Comparison of ENCODE assay signal across 8 cellular contexts in genomic region chr10:133324198-133324792, GRCh38. TPM values are rescaled to one million over a fixed set of nuclear protein-coding genes. Genes with fewer than 3 reads are reported as not detected.
A peak's percentile ranks its signal among the peaks of the same experiment; 100 is the strongest.
DNase-seq lines count a peak whose midpoint lies in the region; ATAC-seq, FAIRE-seq and TF ChIP-seq lines count a peak whose summit lies in the region.

No MANE protein-coding gene starts in this region.

- H3K36me3 ChIP-seq in endothelial cell of umbilical vein (ENCODE audit: control insufficient read depth in 2 of 2, extremely low read depth in 1 of 2, insufficient read depth in 2 of 2, low read length in 2 of 2) = no peaks in the 10 kb centered on the region

- peak; percentile 71 for FAIRE-seq in endothelial cell of umbilical vein (lab: Jason Lieb, UNC)

- CTCF ChIA-PET in endothelial cell of umbilical vein (lab: Charles Lee) = interaction anchor here (0.6 to 1.7 kb wide), 3 partner anchors 10 to 67 kb away, joined by 3 to 13 read pairs (median 4); no protein-coding TSS in a partner anchor

- no peaks in the 10 kb centered on the region for H3K4me1 ChIP-seq in endothelial cell of umbilical vein (ENCODE audit: control insufficient read depth, extremely low read depth, insufficient read depth, low read length)

- H3K4me1 Mint-ChIP-seq in nephron = peaks cover 11% of the 10 kb centered on the region

- no peak overlapping the region for H2AFZ ChIP-seq in endothelial cell of umbilical vein (ENCODE audit: low read depth, low read length)

- BruUV-seq in endothelial cell of umbilical vein (replicated peaks; lab: Mats Ljungman, UMichigan) = no TSS peak

- no peak for TF ChIP-seq CTCF in endothelial cell of umbilical vein (IDR thresholded peaks at IDR 0.05; ENCODE audit: extremely low read depth in 1 of 2, insufficient read depth in 1 of 2, low read depth in 1 of 2, low read length in 2 of 2)
- TF ChIP-seq CTCF in nephron (IDR thresholded peaks at IDR 0.05; ENCODE audit: unreplicated experiment in 3 of 3) = no peak
- no peak for TF ChIP-seq CTCF in coronary artery (IDR thresholded peaks at IDR 0.05)

- TF ChIP-seq POLR2A in endothelial cell of umbilical vein (IDR thresholded peaks at IDR 0.05; ENCODE audit: low read depth, low read length) = no peak

- H3K79me2 ChIP-seq in endothelial cell of umbilical vein (ENCODE audit: control insufficient read depth, insufficient read depth, low read length) = no peaks in the 10 kb centered on the region

- H3K9me1 ChIP-seq in endothelial cell of umbilical vein (replicated peaks; ENCODE audit: control insufficient read depth, extremely low read depth, insufficient read depth, low read length) = no peaks in the 10 kb centered on the region

- H3K27ac Mint-ChIP-seq in nephron = no peak overlapping the region

- peaks cover 57% of the 10 kb centered on the region for H3K27me3 Mint-ChIP-seq in nephron (ENCODE audit: low read depth)

- H3K36me3 Mint-ChIP-seq in nephron (ENCODE audit: low read depth) = no peaks in the 10 kb centered on the region

- intact Hi-C loops in endothelial cell of umbilical vein (cut with micrococcal nuclease) = loop anchor here (1.0 kb wide), 1 partner anchor 15 kb away; no protein-coding TSS in a partner anchor

- H3K4me2 ChIP-seq in endothelial cell of umbilical vein (ENCODE audit: insufficient read depth, low read length) = no peak overlapping the region

- H3K27me3 ChIP-seq in endothelial cell of umbilical vein (ENCODE audit: control insufficient read depth in 2 of 2, insufficient read depth in 2 of 2, low read length in 2 of 2) = peaks cover 32 to 35% of the 10 kb centered on the region in 2 experiments

- no peak for ATAC-seq in HG03039 (IDR thresholded peaks at IDR 0.05; ENCODE audit: unreplicated experiment)

- POLR2A ChIA-PET in endothelial cell of umbilical vein (lab: Charles Lee) = no interaction called here

- no peak overlapping the region for H3K4me3 ChIP-seq in endothelial cell of umbilical vein (replicated peaks in 1 of 3; ENCODE audit: insufficient read depth in 1 of 3, low read depth in 1 of 3, low read length in 3 of 3)
- H3K4me3 ChIP-seq in coronary artery = no peak overlapping the region

- H4K20me1 ChIP-seq in endothelial cell of umbilical vein (replicated peaks; ENCODE audit: control insufficient read depth, extremely low read depth, insufficient read depth, low read length) = no peaks in the 10 kb centered on the region

- no peaks in the 10 kb centered on the region for H3K9me3 ChIP-seq in endothelial cell of umbilical vein (replicated peaks; ENCODE audit: control insufficient read depth, insufficient read depth, low read length)

- peaks cover 5% of the 10 kb centered on the region for H3K9me3 Mint-ChIP-seq in nephron

- dilution Hi-C loops in endothelial cell of umbilical vein (cut with MboI; ENCODE audit: extremely low pct_ligation_motif_present, low sequenced_read_pairs) = no loop called here

- DNase-seq in NCI-H1694 treated with DMSO at 0.1 percent for 48 hours (lab: John Stamatoyannopoulos, UW) (peak; percentile 20), NCI-H1694 (lab: John Stamatoyannopoulos, UW) (no peak), NCI-H2029 treated with DMSO at 0.1 percent for 48 hours (lab: John Stamatoyannopoulos, UW) (peak; percentile 21), endothelial cell of umbilical vein (ENCODE audit: low read depth, low spot score) (peak; percentile 22), coronary artery (ENCODE audit: low spot score) (no peak)
- peak; percentile 54 to 72 for DNase-seq in activated CD4-positive, alpha-beta T cell treated with anti-CD3 and anti-CD28 coated beads for 4 hours

- peak overlapping the region in 2 of 3 experiments; percentile 23 to 52 for H3K4me3 Mint-ChIP-seq in nephron

- H3K27ac ChIP-seq in endothelial cell of umbilical vein (ENCODE audit: insufficient read depth, low read depth, low read length) (no peak overlapping the region), coronary artery (no peak overlapping the region)

- H3K9ac ChIP-seq in endothelial cell of umbilical vein (replicated peaks; ENCODE audit: extremely low read depth, insufficient read depth, low read length) = no peak overlapping the region

TF ChIP-seq in endothelial cell of umbilical vein, 7 proteins besides CTCF, POLR2A, EP300 and RAD21:
- no peak for TF ChIP-seq POLR2AphosphoS5 (IDR thresholded peaks at IDR 0.05; ENCODE audit: insufficient read depth, low read depth, low read length)
- no peak for TF ChIP-seq MAX (IDR thresholded peaks at IDR 0.05; ENCODE audit: insufficient read depth, insufficient read length)
- no peak for TF ChIP-seq GATA2 (IDR thresholded peaks at IDR 0.05; ENCODE audit: insufficient read depth, insufficient read length, low read depth, low read length)
- TF ChIP-seq EZH2 (IDR thresholded peaks at IDR 0.05; ENCODE audit: borderline replicate concordance, low read depth, low read length, severe bottlenecking) = no peak
- no peak for TF ChIP-seq JUN (IDR thresholded peaks at IDR 0.05; ENCODE audit: borderline replicate concordance, insufficient read depth, insufficient read length, low read depth)
- TF ChIP-seq FOS (IDR thresholded peaks at IDR 0.05; ENCODE audit: borderline replicate concordance, insufficient read depth, low read length) = no peak
- no peak for TF ChIP-seq MYC (IDR thresholded peaks at IDR 0.05; ENCODE audit: low read depth, low read length)

RNA-seq across cellular contexts. Expression of gene CALY, which starts 12.4 kb away (rescaled TPM):
- total RNA-seq in endothelial cell of umbilical vein = not detected in 2 replicates
- not detected in 2 replicates for polyA plus RNA-seq in endothelial cell of umbilical vein
- not detected in 2 replicates for polyA plus RNA-seq in endothelial cell of umbilical vein (2011; cell fraction: cytosol; rRNA removed)
- polyA plus RNA-seq in endothelial cell of umbilical vein (2011; cell fraction: nucleus; rRNA removed) = 0.08 TPM in 1 of 2 replicates, not detected in the other
- polyA plus RNA-seq in endothelial cell of umbilical vein (2012) = not detected in 2 replicates
- not detected in 2 replicates for polyA minus RNA-seq in endothelial cell of umbilical vein
- polyA minus RNA-seq in endothelial cell of umbilical vein (2011; cell fraction: cytosol; rRNA and poly(A)+ RNA removed) = not detected
- not detected in 2 replicates for polyA minus RNA-seq in endothelial cell of umbilical vein (2011; cell fraction: nucleus; rRNA and poly(A)+ RNA removed)

RNA-seq across cellular contexts. Expression of gene ZNF511, which starts 15.6 kb away (rescaled TPM):
- 37.9 and 40.4 TPM in 2 replicates for total RNA-seq in endothelial cell of umbilical vein
- polyA plus RNA-seq in endothelial cell of umbilical vein = 25.6 and 36.3 TPM in 2 replicates
- polyA plus RNA-seq in endothelial cell of umbilical vein (2011; cell fraction: cytosol; rRNA removed) = 26.7 and 27.1 TPM in 2 replicates
- 32.4 and 34.5 TPM in 2 replicates for polyA plus RNA-seq in endothelial cell of umbilical vein (2011; cell fraction: nucleus; rRNA removed)
- 22.4 and 27.5 TPM in 2 replicates for polyA plus RNA-seq in endothelial cell of umbilical vein (2012)
- polyA minus RNA-seq in endothelial cell of umbilical vein = 14.1 and 17.0 TPM in 2 replicates
- polyA minus RNA-seq in endothelial cell of umbilical vein (2011; cell fraction: cytosol; rRNA and poly(A)+ RNA removed) = 20.7 TPM
- polyA minus RNA-seq in endothelial cell of umbilical vein (2011; cell fraction: nucleus; rRNA and poly(A)+ RNA removed) = 6.8 and 7.2 TPM in 2 replicates

RNA-seq across cellular contexts. Expression of gene TUBGCP2, which starts 15.6 kb away (rescaled TPM):
- total RNA-seq in endothelial cell of umbilical vein = 48.8 and 53.1 TPM in 2 replicates
- 37.1 and 45.6 TPM in 2 replicates for polyA plus RNA-seq in endothelial cell of umbilical vein
- 32.5 and 35.4 TPM in 2 replicates for polyA plus RNA-seq in endothelial cell of umbilical vein (2011; cell fraction: cytosol; rRNA removed)
- 60.6 and 64.5 TPM in 2 replicates for polyA plus RNA-seq in endothelial cell of umbilical vein (2011; cell fraction: nucleus; rRNA removed)
- 40.4 and 47.6 TPM in 2 replicates for polyA plus RNA-seq in endothelial cell of umbilical vein (2012)
- 37.1 and 47.7 TPM in 2 replicates for polyA minus RNA-seq in endothelial cell of umbilical vein
- polyA minus RNA-seq in endothelial cell of umbilical vein (2011; cell fraction: cytosol; rRNA and poly(A)+ RNA removed) = 35.3 TPM
- 31.0 and 41.8 TPM in 2 replicates for polyA minus RNA-seq in endothelial cell of umbilical vein (2011; cell fraction: nucleus; rRNA and poly(A)+ RNA removed)

RNA-seq across cellular contexts. Expression of gene PRAP1, which starts 22.9 kb away (rescaled TPM):
- total RNA-seq in endothelial cell of umbilical vein = not detected in 2 replicates
- not detected in 2 replicates for polyA plus RNA-seq in endothelial cell of umbilical vein
- polyA plus RNA-seq in endothelial cell of umbilical vein (2011; cell fraction: cytosol; rRNA removed) = not detected in 2 replicates
- not detected in 2 replicates for polyA plus RNA-seq in endothelial cell of umbilical vein (2011; cell fraction: nucleus; rRNA removed)
- not detected in 2 replicates for polyA plus RNA-seq in endothelial cell of umbilical vein (2012)
- not detected in 2 replicates for polyA minus RNA-seq in endothelial cell of umbilical vein
- not detected for polyA minus RNA-seq in endothelial cell of umbilical vein (2011; cell fraction: cytosol; rRNA and poly(A)+ RNA removed)
- not detected in 2 replicates for polyA minus RNA-seq in endothelial cell of umbilical vein (2011; cell fraction: nucleus; rRNA and poly(A)+ RNA removed)

RNA-seq across cellular contexts. Expression of gene FUOM, which starts 33.5 kb away (rescaled TPM):
- 16.2 and 17.4 TPM in 2 replicates for total RNA-seq in endothelial cell of umbilical vein
- 33.9 and 39.0 TPM in 2 replicates for polyA plus RNA-seq in endothelial cell of umbilical vein
- 19.6 and 29.3 TPM in 2 replicates for polyA plus RNA-seq in endothelial cell of umbilical vein (2011; cell fraction: cytosol; rRNA removed)
- polyA plus RNA-seq in endothelial cell of umbilical vein (2011; cell fraction: nucleus; rRNA removed) = 9.1 and 13.1 TPM in 2 replicates
- 9.4 and 16.7 TPM in 2 replicates for polyA plus RNA-seq in endothelial cell of umbilical vein (2012)
- 3.9 and 7.3 TPM in 2 replicates for polyA minus RNA-seq in endothelial cell of umbilical vein
- polyA minus RNA-seq in endothelial cell of umbilical vein (2011; cell fraction: cytosol; rRNA and poly(A)+ RNA removed) = 5.0 TPM
- 5.2 and 12.6 TPM in 2 replicates for polyA minus RNA-seq in endothelial cell of umbilical vein (2011; cell fraction: nucleus; rRNA and poly(A)+ RNA removed)

Comparison
In these comparisons a context has a peak if more than half of its experiments do, and no peak if none do; other contexts are left out.
1. DNase-seq: peak in NCI-H1694 treated with DMSO at 0.1 percent for 48 hours (single experiment), NCI-H2029 treated with DMSO at 0.1 percent for 48 hours (single experiment), activated CD4-positive, alpha-beta T cell treated with anti-CD3 and anti-CD28 coated beads for 4 hours (2 of 2) and endothelial cell of umbilical vein (single experiment); none in NCI-H1694 (single experiment) and coronary artery (single experiment).